ENCODE assay signal across 8 cellular contexts in genomic region chr19:43504426-43505185, GRCh38. TPM values are rescaled to one million over a fixed set of nuclear protein-coding genes. Genes with fewer than 3 reads are reported as not detected.
DNase-seq lines count a peak whose midpoint lies in the region; ATAC-seq, FAIRE-seq and TF ChIP-seq lines count a peak whose summit lies in the region.

Gene PHLDB3 (minus strand): TSS chr19:43504746. CDS start chr19:43504118, 628 bp downstream.

- peak; percentile 51 to 74 (median 66) for ATAC-seq in pancreas

- peak; percentile 53 for FAIRE-seq in GM12892 (lab: Jason Lieb, UNC)
- no peak for FAIRE-seq in pancreas (lab: Jason Lieb, UNC)
- FAIRE-seq in RCC 7860 (lab: Jason Lieb, UNC): no peak

- 2 to 3% methylated on average over 30 to 42 of the region's 42 CpGs for WGBS in pancreas, 2 donors

- H3K4me3 ChIP-seq in HFF-Myc (replicated peaks; ENCODE audit: low read depth, low read length): peak within 1 kb of the TSS; percentile 78
- H3K4me3 ChIP-seq in pancreas: peak within 1 kb of the TSS; percentile 23 to 79 (median 48)

- H3K27me3 ChIP-seq in pancreas: no peaks in the 10 kb centered on the region

- H3K9me3 ChIP-seq in pancreas: no peaks in the 10 kb centered on the region

- peaks cover 21% of the 10 kb centered on the region for H3K36me3 Mint-ChIP-seq in activated T-helper 1 cell treated with anti-CD3 and anti-CD28 coated beads, Interleukin-12 subunit alpha, Interleukin-12 subunit beta, Interleukin-2, Interleukin-4 antibody, amounts not matched to agents 30 ng/mL and 10 ng/mL and 1 ng/mL, durations not matched to agents 14 hours and 24 hours and 36 hours (ENCODE audit: low read depth)

- H3K36me3 ChIP-seq in pancreas: peaks cover 0 to 2% (median 0%) of the 10 kb centered on the region in 3 donors

- no peak for TF ChIP-seq CTCF in HFF-Myc (IDR thresholded peaks at IDR 0.05; ENCODE audit: low read depth, low read length, missing control alignments)
- no peak for TF ChIP-seq CTCF in pancreas (IDR thresholded peaks at IDR 0.05)

- TF ChIP-seq POLR2A in GM12892 (IDR thresholded peaks at IDR 0.05; ENCODE audit: low read depth, low read length): no peak

- peak within 1 kb of the TSS; percentile 82 for H3K27ac Mint-ChIP-seq in activated T-helper 1 cell treated with anti-CD3 and anti-CD28 coated beads, Interleukin-12 subunit alpha, Interleukin-12 subunit beta, Interleukin-2, Interleukin-4 antibody, amounts not matched to agents 30 ng/mL and 10 ng/mL and 1 ng/mL, durations not matched to agents 14 hours and 24 hours and 36 hours

- H3K27me3 Mint-ChIP-seq in activated T-helper 1 cell treated with anti-CD3 and anti-CD28 coated beads, Interleukin-12 subunit alpha, Interleukin-12 subunit beta, Interleukin-2, Interleukin-4 antibody, amounts not matched to agents 30 ng/mL and 10 ng/mL and 1 ng/mL, durations not matched to agents 14 hours and 24 hours and 36 hours (ENCODE audit: insufficient read depth): no peaks in the 10 kb centered on the region

- no peaks in the 10 kb centered on the region for H3K9me3 Mint-ChIP-seq in activated T-helper 1 cell treated with anti-CD3 and anti-CD28 coated beads, Interleukin-12 subunit alpha, Interleukin-12 subunit beta, Interleukin-2, Interleukin-4 antibody, amounts not matched to agents 30 ng/mL and 10 ng/mL and 1 ng/mL, durations not matched to agents 14 hours and 24 hours and 36 hours

- peaks cover 0 to 4% (median 0%) of the 10 kb centered on the region in 3 donors for H3K4me1 ChIP-seq in pancreas

- DNase-seq in GM12892 (ENCODE audit: insufficient read length) (no peak), HFF-Myc (ENCODE audit: extremely low read depth, low read depth) (no peak), NCI-H2196 treated with DMSO at 0.1 percent for 48 hours (lab: John Stamatoyannopoulos, UW; ENCODE audit: unreplicated experiment) (peak; percentile 43), germinal center (ENCODE audit: low spot score) (peak; percentile 32), pancreas (peak in 5 of 6 donors; percentile 45 to 86 (median 69)), RCC 7860 (ENCODE audit: low spot score) (no peak), NOMO-1 treated with dmso at 0.1 percent for 144 hours (lab: John Stamatoyannopoulos, UW; ENCODE audit: unreplicated experiment) (no peak)
- peak; percentile 38 for DNase-seq in activated T-helper 1 cell treated with anti-CD3 and anti-CD28 coated beads, Interleukin-12 subunit alpha, Interleukin-12 subunit beta, Interleukin-2, Interleukin-4 antibody, amounts not matched to agents 30 ng/mL and 10 ng/mL and 1 ng/mL, durations not matched to agents 14 hours and 24 hours and 36 hours (ENCODE audit: low spot score)

- H3K4me1 Mint-ChIP-seq in activated T-helper 1 cell treated with anti-CD3 and anti-CD28 coated beads, Interleukin-12 subunit alpha, Interleukin-12 subunit beta, Interleukin-2, Interleukin-4 antibody, amounts not matched to agents 30 ng/mL and 10 ng/mL and 1 ng/mL, durations not matched to agents 14 hours and 24 hours and 36 hours (ENCODE audit: low read depth): peaks cover 18% of the 10 kb centered on the region

- intact Hi-C loops in activated T-helper 1 cell treated with anti-CD3 and anti-CD28 coated beads, Interleukin-12 subunit alpha, Interleukin-12 subunit beta, Interleukin-2, Interleukin-4 antibody, amounts not matched to agents 30 ng/mL and 10 ng/mL and 1 ng/mL, durations not matched to agents 14 hours and 24 hours and 36 hours (cut with micrococcal nuclease): loop anchor here (1.0 kb wide), 9 partner anchors 15 to 164 kb away; partner anchors contain the start of genes IRGQ, ZNF428, ZNF575 and ZNF576
- intact Hi-C loops in pancreas (cut with DNase I): no loop called here

- peak within 1 kb of the TSS; percentile 88 for H3K4me3 Mint-ChIP-seq in activated T-helper 1 cell treated with anti-CD3 and anti-CD28 coated beads, Interleukin-12 subunit alpha, Interleukin-12 subunit beta, Interleukin-2, Interleukin-4 antibody, amounts not matched to agents 30 ng/mL and 10 ng/mL and 1 ng/mL, durations not matched to agents 14 hours and 24 hours and 36 hours

- peak within 1 kb of the TSS; percentile 56 to 88 (median 74) for H3K27ac ChIP-seq in pancreas

RNA-seq across cellular contexts. Expression of gene PHLDB3, which starts in this region (rescaled TPM):
- 5.4 TPM for polyA plus RNA-seq in GM12892 (2012; ENCODE audit: missing spikeins)
- 26.8 and 28.7 TPM in 2 replicates for total RNA-seq in activated T-helper 1 cell treated with anti-CD3 and anti-CD28 coated beads, Interleukin-12 subunit alpha, Interleukin-12 subunit beta, Interleukin-2, Interleukin-4 antibody, amounts not matched to agents 30 ng/mL and 10 ng/mL and 1 ng/mL, durations not matched to agents 14 hours and 24 hours and 36 hours
- total RNA-seq in pancreas: 10 to 100 TPM in 2 of 6 donors, 1 to 10 TPM in 4; 7.2 to 12.8 (median 9.5) TPM
- polyA plus RNA-seq in pancreas: 10 to 100 TPM; 22.3 to 33.7 TPM

Comparison
In these comparisons a context has a peak if more than half of its experiments do, and no peak if none do; other contexts are left out.
1. DNase-seq: peak in NCI-H2196 treated with DMSO at 0.1 percent for 48 hours (single experiment), activated T-helper 1 cell treated with anti-CD3 and anti-CD28 coated beads, Interleukin-12 subunit alpha, Interleukin-12 subunit beta, Interleukin-2, Interleukin-4 antibody, amounts not matched to agents 30 ng/mL and 10 ng/mL and 1 ng/mL, durations not matched to agents 14 hours and 24 hours and 36 hours (single experiment), germinal center (single experiment) and pancreas (5 of 6); none in GM12892 (single experiment), HFF-Myc (single experiment), RCC 7860 (single experiment) and NOMO-1 treated with dmso at 0.1 percent for 144 hours (single experiment).